ENCODE assay signal across 24 cellular contexts in genomic region chr2:10012963-10013461, GRCh38. TPM values are rescaled to one million over a fixed set of nuclear protein-coding genes. Genes with fewer than 3 reads are reported as not detected.
DNase-seq lines count a peak whose midpoint lies in the region; ATAC-seq, FAIRE-seq and TF ChIP-seq lines count a peak whose summit lies in the region.
"Had no signal": no experiment of that assay in that cellular context is flagged by ENCODE, and none has a peak within 500 bp of the region (broad histone marks: within the 10 kb centered on the region; RNA-seq: fewer than 3 reads in every experiment).

No MANE protein-coding gene starts in this region.

- POLR2A ChIA-PET in HCT116 (lab: Charles Lee), result no interaction called here
- POLR2A ChIA-PET in HepG2 (lab: Yijun Ruan, JAX), result no interaction called here

- H3K9me3 ChIP-seq in HCT116 (ENCODE audit: control insufficient read depth in 1 of 2, insufficient read depth in 1 of 2, low read depth in 1 of 2, low read length in 2 of 2) (peaks cover 0 to 6% of the 10 kb centered on the region in 2 experiments; a peak in 1 of 4 replicates), HepG2 (ENCODE audit: low read length) (no peaks in the 10 kb centered on the region), colonic mucosa (no peaks in the 10 kb centered on the region)
- H3K9me3 ChIP-seq: left lung, neutrophil, upper lobe of left lung had no signal

- TF ChIP-seq CTCF in HCT116 (IDR thresholded peaks at IDR 0.05 in 2 of 3, conservative IDR thresholded peaks at IDR 0.05 in 1 of 3; ENCODE audit: borderline replicate concordance in 1 of 3, insufficient read depth in 1 of 3, low read depth in 2 of 3, low read length in 2 of 3) (no peak), HepG2 (CRISPR knock-in tag; IDR thresholded peaks at IDR 0.05) (no peak), brain microvascular endothelial cell (IDR thresholded peaks at IDR 0.05; ENCODE audit: low read depth, low read length, missing control alignments) (no peak), colonic mucosa (IDR thresholded peaks at IDR 0.05) (no peak)

- intact Hi-C loops in HCT116 (cut with micrococcal nuclease), result no loop called here
- intact Hi-C loops in HepG2 (cut with micrococcal nuclease; ENCODE audit: unreplicated experiment), result no loop called here
- intact Hi-C loops in sciatic nerve (cut with DNase I), result no loop called here
- intact Hi-C loops in colonic mucosa (cut with DNase I), result no loop called here

- H2AFZ ChIP-seq in HCT116 (ENCODE audit: low read depth, low read length, poor library complexity, severe bottlenecking), result no peak overlapping the region
- H2AFZ ChIP-seq in HepG2 (ENCODE audit: low read length), result no peak overlapping the region

- no peak for TF ChIP-seq RAD21 in HCT116 (IDR thresholded peaks at IDR 0.05; ENCODE audit: low read depth)
- no peak for TF ChIP-seq RAD21 in HepG2 (CRISPR knock-in tag; IDR thresholded peaks at IDR 0.05)

- ATAC-seq in HCT116 (peak; percentile 60), HepG2 (no peak; the same call in 2 of the 3 replicates), sciatic nerve (peak; percentile 4)
- ATAC-seq: effector memory CD8-positive, alpha-beta T cell; left lung; stimulated activated effector memory CD8-positive, alpha-beta T cell treated with anti-CD3 and anti-CD28 coated beads, Interleukin-12 subunit alpha, Interleukin-12 subunit beta, amount 100 ng/mL, for 72 hours had no signal

- H3K79me2 ChIP-seq in HCT116 (ENCODE audit: insufficient read depth, low read length) (no peaks in the 10 kb centered on the region), HepG2 (ENCODE audit: insufficient read depth, low read length) (no peaks in the 10 kb centered on the region)

- H3K4me3 ChIP-seq in HCT116 (replicated peaks in 1 of 2; ENCODE audit: low read depth in 1 of 2, low read length in 2 of 2), result peak overlapping the region; percentile 12 to 18; a peak in 3 of 4 replicates
- no peak overlapping the region for H3K4me3 ChIP-seq in HepG2 (replicated peaks in 1 of 3; ENCODE audit: insufficient read depth in 1 of 3, low read depth in 2 of 3, low read length in 3 of 3)
- H3K4me3 ChIP-seq in brain microvascular endothelial cell (ENCODE audit: low read depth, low read length), result no peak overlapping the region
- H3K4me3 ChIP-seq in colonic mucosa, result no peak overlapping the region
- H3K4me3 ChIP-seq: BLaER1 treated with 17β-estradiol and CSF1 and Interleukin-3, amounts not matched to agents 10 nM and 100 nM; left lung; upper lobe of left lung had no signal

- H3K9ac ChIP-seq in HCT116 (ENCODE audit: low read length) (0 out of 2 replicates have a peak overlapping the region, but pooled peaks have one; percentile 14), HepG2 (ENCODE audit: insufficient read depth, low read depth, low read length) (no peak overlapping the region), colonic mucosa (ENCODE audit: low read depth in 2 of 2, low read length in 2 of 2) (no peak overlapping the region)
- H3K9ac ChIP-seq: BLaER1 treated with 17β-estradiol and CSF1 and Interleukin-3, amounts not matched to agents 10 nM and 100 nM had no signal

- H3K36me3 ChIP-seq in HCT116 (ENCODE audit: control insufficient read depth in 1 of 2, insufficient read depth in 2 of 2, low read length in 2 of 2) (no peaks in the 10 kb centered on the region), HepG2 (replicated peaks in 1 of 2; ENCODE audit: control insufficient read depth in 1 of 2, insufficient read depth in 2 of 2, low read length in 2 of 2) (no peaks in the 10 kb centered on the region), brain microvascular endothelial cell (replicated peaks) (no peaks in the 10 kb centered on the region), colonic mucosa (no peaks in the 10 kb centered on the region)
- H3K36me3 ChIP-seq: BLaER1 treated with 17β-estradiol and CSF1 and Interleukin-3, amounts not matched to agents 10 nM and 100 nM; left lung; neutrophil; upper lobe of left lung had no signal

- no peak for TF ChIP-seq EP300 in HepG2 (IDR thresholded peaks at IDR 0.05; ENCODE audit: low read depth in 2 of 2, low read length in 2 of 2)
- no peak for TF ChIP-seq EP300 in HepG2 (CRISPR knock-in tag; IDR thresholded peaks at IDR 0.05; ENCODE audit: borderline replicate concordance)

- H3K27ac ChIP-seq in HCT116 (ENCODE audit: low read depth, low read length) (peak overlapping the region; percentile 70; the same call in 1 of the 2 replicates), HepG2 (ENCODE audit: extremely low read length, insufficient read depth, low read length) (no peak overlapping the region), brain microvascular endothelial cell (no peak overlapping the region), colonic mucosa (no peak overlapping the region)
- H3K27ac ChIP-seq: BLaER1 treated with 17β-estradiol and CSF1 and Interleukin-3, amounts not matched to agents 10 nM and 100 nM; left lung; neutrophil; upper lobe of left lung had no signal

- no peak for FAIRE-seq in HepG2 (lab: Jason Lieb, UNC)
- FAIRE-seq: islet of Langerhans had no signal

- no TSS peak for BruUV-seq in HCT116 (replicated peaks; lab: Mats Ljungman, UMichigan)
- no TSS peak for BruUV-seq in HepG2 (replicated peaks; lab: Mats Ljungman, UMichigan)

- H3K4me1 ChIP-seq in HCT116 (ENCODE audit: control insufficient read depth in 1 of 2, insufficient read depth in 2 of 2, low read length in 2 of 2), result peaks cover 7 to 29% of the 10 kb centered on the region in 2 experiments
- peaks cover 28% of the 10 kb centered on the region for H3K4me1 ChIP-seq in HepG2 (ENCODE audit: insufficient read depth, low read length)
- no peaks in the 10 kb centered on the region for H3K4me1 ChIP-seq in colonic mucosa

- DNase-seq in HCT116 (ENCODE audit: low read depth, low spot score), result peak; percentile 72
- DNase-seq in NCI-H69 (lab: John Stamatoyannopoulos, UW), result peak; percentile 77
- no peak for DNase-seq in HepG2 (ENCODE audit: low spot score)
- no peak for DNase-seq in sciatic nerve (ENCODE audit: low spot score)
- no peak for DNase-seq in brain microvascular endothelial cell
- DNase-seq in colonic mucosa, result no peak
- DNase-seq in DMS 273 treated with DMSO at 0.1 percent for 48 hours (lab: John Stamatoyannopoulos, UW), result no peak
- DNase-seq: COR-L47; cortex of kidney; DMS53; effector memory CD8-positive, alpha-beta T cell; erythroblast; IMR-90; naive B cell; NCI-H1092; NCI-H2029; NCI-H524 treated with DMSO at 0.1 percent for 48 hours; SIG-M5 had no signal

- TF ChIP-seq POLR2A in HCT116 (IDR thresholded peaks at IDR 0.05; ENCODE audit: borderline replicate concordance, extremely low read depth, insufficient read depth, insufficient read length), result no peak
- no peak for TF ChIP-seq POLR2A in HepG2 (IDR thresholded peaks at IDR 0.05; ENCODE audit: insufficient read depth in 1 of 2, low read depth in 2 of 2, low read length in 2 of 2)

- in situ Hi-C loops in HepG2 (cut with HindIII; ENCODE audit: extremely low pct_ligation_motif_present, low pct_unique_long_range_greater_than_20kb) (no loop called here), brain microvascular endothelial cell (cut with HindIII; ENCODE audit: low pct_ligation_motif_present, low sequenced_read_pairs) (no loop called here)

- no peaks in the 10 kb centered on the region for H4K20me1 ChIP-seq in HCT116 (ENCODE audit: insufficient read depth)
- H4K20me1 ChIP-seq in HepG2 (ENCODE audit: insufficient read depth, low read length), result no peaks in the 10 kb centered on the region; the same call in 1 of the 2 replicates
- H4K20me1 ChIP-seq: BLaER1 treated with 17β-estradiol and CSF1 and Interleukin-3, amounts not matched to agents 10 nM and 100 nM had no signal

- H3K27me3 ChIP-seq in HCT116 (ENCODE audit: insufficient read depth, low read length) (no peaks in the 10 kb centered on the region), HepG2 (ENCODE audit: control insufficient read depth in 1 of 2, insufficient read depth in 2 of 2, low read length in 2 of 2) (peaks cover 2 to 20% of the 10 kb centered on the region in 2 experiments; a peak in 4 of 5 replicates), brain microvascular endothelial cell (replicated peaks) (no peaks in the 10 kb centered on the region), colonic mucosa (no peaks in the 10 kb centered on the region)
- H3K27me3 ChIP-seq: BLaER1 treated with 17β-estradiol and CSF1 and Interleukin-3, amounts not matched to agents 10 nM and 100 nM; left lung; upper lobe of left lung had no signal

- RAD21 ChIA-PET in HCT116 (lab: Charles Lee; ENCODE audit: low non-redundant PET in 1 of 2, low total read pairs in 2 of 2, uncharacterized antibody in 2 of 2, unreplicated experiment in 2 of 2), result no interaction called here

- H3K4me2 ChIP-seq in HCT116 (ENCODE audit: low read length), result peak overlapping the region; percentile 52; the same call in 1 of the 2 replicates
- no peak overlapping the region for H3K4me2 ChIP-seq in HepG2 (ENCODE audit: low read depth, low read length)
- H3K4me2 ChIP-seq: BLaER1 treated with 17β-estradiol and CSF1 and Interleukin-3, amounts not matched to agents 10 nM and 100 nM had no signal

- no peaks in the 10 kb centered on the region for H3K9me2 ChIP-seq in HCT116 (ENCODE audit: insufficient read depth)

- 71% methylated on average over 29 of the region's 29 CpGs for WGBS in HepG2 (ENCODE audit: low lambda C conversion rate)

- CTCF ChIA-PET in HCT116 (lab: Charles Lee) (no interaction called here), HepG2 (lab: Yijun Ruan, JAX; ENCODE audit: low intra/inter-chr PET ratio, low total read pairs) (no interaction called here)

RNA-seq across cellular contexts. Expression of gene KLF11, which starts 30.3 kb away (rescaled TPM):
- 9.0 TPM for total RNA-seq in HCT116 (2021; ENCODE audit: unreplicated experiment)
- polyA plus RNA-seq in HCT116 (2012), result 7.2 and 10.5 TPM in 2 replicates
- total RNA-seq in HepG2 (2016; rRNA removed; fragmentation: Illumina TruSeq; extraction: Trizol), result 2.5 and 3.1 TPM in 2 replicates
- 0.53 and 0.71 TPM in 2 replicates for total RNA-seq in HepG2 (2016; cell fraction: cytosol; rRNA removed; fragmentation: Illumina TruSeq; extraction: Trizol; ENCODE audit: low read depth)
- 2.6 and 2.9 TPM in 2 replicates for total RNA-seq in HepG2 (2016; cell fraction: insoluble cytoplasmic fraction; rRNA removed; fragmentation: Illumina TruSeq; extraction: Trizol)
- total RNA-seq in HepG2 (2016; cell fraction: membrane; rRNA removed; fragmentation: Illumina TruSeq; extraction: Trizol), result 3.0 and 3.1 TPM in 2 replicates
- 2.7 and 3.1 TPM in 2 replicates for total RNA-seq in HepG2 (2016; cell fraction: nucleus; rRNA removed; fragmentation: Illumina TruSeq; extraction: Trizol)
- polyA plus RNA-seq in HepG2 (2011; rRNA removed), result 11.8 and 16.9 TPM in 2 replicates
- polyA plus RNA-seq in HepG2 (2011; cell fraction: cytosol; rRNA removed), result 5.0 and 9.2 TPM in 2 replicates
- 5.8 and 9.5 TPM in 2 replicates for polyA plus RNA-seq in HepG2 (2011; cell fraction: nucleus; rRNA removed)
- polyA plus RNA-seq in HepG2 (2012), result 8.7 and 11.2 TPM in 2 replicates
- 0.48 and 0.57 TPM in 2 replicates for polyA plus RNA-seq in HepG2 (2016; cell fraction: cytosol; fragmentation: Illumina TruSeq; extraction: Trizol; ENCODE audit: low read depth)
- 2.9 and 3.2 TPM in 2 replicates for polyA plus RNA-seq in HepG2 (2016; cell fraction: insoluble cytoplasmic fraction; fragmentation: Illumina TruSeq; extraction: Trizol; ENCODE audit: low read depth)
- 1.8 and 2.0 TPM in 2 replicates for polyA plus RNA-seq in HepG2 (2016; cell fraction: membrane; fragmentation: Illumina TruSeq; extraction: Trizol; ENCODE audit: low read depth)
- 4.8 and 5.6 TPM in 2 replicates for polyA plus RNA-seq in HepG2 (2016; cell fraction: nucleus; fragmentation: Illumina TruSeq; extraction: Trizol; ENCODE audit: insufficient read depth, low read depth)
- 22.9 and 78.5 TPM in 2 replicates for polyA minus RNA-seq in HepG2 (2011; rRNA and poly(A)+ RNA removed; ENCODE audit: low replicate concordance)
- polyA minus RNA-seq in HepG2 (2011; cell fraction: cytosol; rRNA and poly(A)+ RNA removed), result 5.3 and 10.4 TPM in 2 replicates
- 7.1 and 10.8 TPM in 2 replicates for polyA minus RNA-seq in HepG2 (2011; cell fraction: nucleus; rRNA and poly(A)+ RNA removed)
- total RNA-seq in sciatic nerve, result 23.5 TPM
- 10 to 100 TPM in 1 of 2 donors, 1 to 10 TPM in 1; 6.6 to 11.2 TPM for total RNA-seq in colonic mucosa

Comparison
In these comparisons a context has a peak if more than half of its experiments do, and no peak if none do; other contexts are left out.
1. DNase-seq: peak in HCT116 (single experiment) and NCI-H69 (single experiment); none in HepG2 (single experiment), sciatic nerve (single experiment), brain microvascular endothelial cell (single experiment), colonic mucosa (single experiment) and DMS 273 treated with DMSO at 0.1 percent for 48 hours (single experiment).
2. H3K4me3 ChIP-seq: peak in HCT116 (2 of 2); none in HepG2 (0 of 3), brain microvascular endothelial cell (single experiment) and colonic mucosa (single experiment).